In genomic region chr3:69715204-69715603, GRCh38 we compare ENCODE assay signal across 22 cellular contexts. TPM values are rescaled to one million over a fixed set of nuclear protein-coding genes. Genes with fewer than 3 reads are reported as not detected.
"Had no signal": no experiment of that assay in that cellular context is flagged by ENCODE, and none has a peak within 500 bp of the region (broad histone marks: within the 10 kb centered on the region; RNA-seq: fewer than 3 reads in every experiment).

No MANE protein-coding gene starts in this region.

- H3K4me1 ChIP-seq: body of pancreas, sigmoid colon had no signal

- H3K4me3 ChIP-seq: body of pancreas, cardiac muscle cell, gastroesophageal sphincter, heart left ventricle, sigmoid colon, smooth muscle cell, thoracic aorta had no signal

- H3K27me3 ChIP-seq: body of pancreas, cardiac muscle cell, gastroesophageal sphincter, heart left ventricle, sigmoid colon had no signal

- ATAC-seq: activated naive CD8-positive, alpha-beta T cell treated with anti-CD3 and anti-CD28 coated beads, Interleukin-2, amount 50 U/mL, for 24 hours; body of pancreas; gastroesophageal sphincter; left cardiac atrium; natural killer cell had no signal

- H3K36me3 ChIP-seq: cardiac muscle cell, gastroesophageal sphincter, heart left ventricle, sigmoid colon, thoracic aorta had no signal

- H3K4me2 ChIP-seq: smooth muscle cell had no signal

- H3K27ac ChIP-seq: body of pancreas, cardiac muscle cell, epithelial cell of prostate, gastroesophageal sphincter, heart left ventricle, sigmoid colon, thoracic aorta had no signal

- DNase-seq: activated CD4-positive, alpha-beta memory T cell treated with anti-CD3 and anti-CD28 coated beads, Interleukin-2, amount 10 ng/mL, durations not matched to agents 7 days and 5 days; activated CD4-positive, alpha-beta T cell treated with anti-CD3 and anti-CD28 coated beads, Interleukin-2, amount 10 ng/mL, durations not matched to agents 24 days and 14 days; activated effector memory CD4-positive, alpha-beta T cell treated with anti-CD3 and anti-CD28 coated beads, Interleukin-2, amount 50 U/mL, for 16 hours; activated naive CD4-positive, alpha-beta T cell treated with anti-CD3 and anti-CD28 coated beads, Interleukin-2, amount 50 U/mL, for 16 hours; activated naive CD8-positive, alpha-beta T cell treated with anti-CD3 and anti-CD28 coated beads, Interleukin-2, amount 50 U/mL, for 24 hours; activated T-cell treated with anti-CD3 and anti-CD28 coated beads for 4 hours; anterior cingulate cortex; body of pancreas; cortex of kidney; heart left ventricle; islet precursor cell; left cardiac atrium; midbrain; natural killer cell; sigmoid colon; stimulated activated CD4-positive, alpha-beta T cell treated with anti-CD3 and anti-CD28 coated beads, Interleukin-4, amount 100 ng/mL, for 1 hour; stimulated activated naive CD4-positive, alpha-beta T cell treated with Interleukin-2 at 50 U/mL for 16 hours had no signal

- H3K9me3 ChIP-seq: body of pancreas, gastroesophageal sphincter, heart left ventricle, sigmoid colon, thoracic aorta had no signal

RNA-seq across cellular contexts. Expression of gene MITF, which starts 24.1 kb away (rescaled TPM):
- total RNA-seq: activated CD4-positive, alpha-beta memory T cell treated with anti-CD3 and anti-CD28 coated beads, Interleukin-2, amount 10 ng/mL, durations not matched to agents 7 days and 5 days had no signal
